ENCODE assay signal across 31 cellular contexts in genomic region chr1:207172321-207172720, GRCh38.
DNase-seq lines count a peak whose midpoint lies in the region; ATAC-seq and TF ChIP-seq lines count a peak whose summit lies in the region.
"Had no signal": no experiment of that assay in that cellular context is flagged by ENCODE, and none has a peak within 500 bp of the region (broad histone marks: within the 10 kb centered on the region; RNA-seq: fewer than 3 reads in every experiment).

No MANE protein-coding gene starts in this region.

- no peaks in the 10 kb centered on the region for H3K27me3 Mint-ChIP-seq in activated CD4-positive, alpha-beta memory T cell treated with anti-CD3 and anti-CD28 coated beads for 36 hours
- H3K27me3 Mint-ChIP-seq: activated CD8-positive, alpha-beta T cell treated with anti-CD3 and anti-CD28 coated beads for 36 hours had no signal

- H3K4me1 ChIP-seq in OCI-LY3 (ENCODE audit: low read length) (peaks cover 32% of the 10 kb centered on the region), left lung (peaks cover 0 to 9% of the 10 kb centered on the region in 2 donors)
- H3K4me1 ChIP-seq: body of pancreas, esophagus squamous epithelium, foreskin keratinocyte had no signal

- H3K27me3 ChIP-seq in OCI-LY3 (ENCODE audit: low read depth, low read length) (no peaks in the 10 kb centered on the region), left lung (no peaks in the 10 kb centered on the region)
- H3K27me3 ChIP-seq: body of pancreas, dorsolateral prefrontal cortex, esophagus squamous epithelium, foreskin keratinocyte had no signal

- no peak overlapping the region for H2AFZ ChIP-seq in OCI-LY3 (ENCODE audit: low read depth, low read length)

- no peaks in the 10 kb centered on the region for H4K20me1 ChIP-seq in OCI-LY3 (ENCODE audit: insufficient read depth, low read length)

- H3K79me2 ChIP-seq in OCI-LY3 (ENCODE audit: low read length): no peaks in the 10 kb centered on the region

- H3K4me3 ChIP-seq in OCI-LY3 (ENCODE audit: low read length) (peak overlapping the region; percentile 27), left lung (no peak overlapping the region)
- H3K4me3 ChIP-seq: body of pancreas, dorsolateral prefrontal cortex, esophagus squamous epithelium had no signal

- H3K9me3 ChIP-seq in OCI-LY3 (ENCODE audit: insufficient read depth, low read length) (no peaks in the 10 kb centered on the region), left lung (no peaks in the 10 kb centered on the region)
- H3K9me3 ChIP-seq: body of pancreas, esophagus squamous epithelium had no signal

- ATAC-seq in left lung (peak; percentile 36), GM18505 (IDR thresholded peaks at IDR 0.05; ENCODE audit: unreplicated experiment) (no peak)
- ATAC-seq: activated CD8-positive, alpha-beta T cell treated with anti-CD3 and anti-CD28 coated beads for 36 hours; activated T-helper 17 cell treated with anti-CD3 and anti-CD28 coated beads, Interleukin-2, amount 50 U/mL, for 72 hours; body of pancreas; foreskin keratinocyte; left ventricle myocardium superior; natural killer cell; Panc1 had no signal

- no peak for TF ChIP-seq CTCF in OCI-LY3 (IDR thresholded peaks at IDR 0.05; ENCODE audit: low read depth, low read length)
- no peak for TF ChIP-seq CTCF in left lung (IDR thresholded peaks at IDR 0.05)

- no peaks in the 10 kb centered on the region for H3K4me1 Mint-ChIP-seq in activated CD4-positive, alpha-beta memory T cell treated with anti-CD3 and anti-CD28 coated beads for 36 hours (ENCODE audit: low read depth)
- H3K4me1 Mint-ChIP-seq: activated T-helper 17 cell treated with anti-CD3 and anti-CD28 coated beads, Interleukin-2, amount 50 U/mL, for 72 hours; H9; natural killer cell had no signal

- POLR2A ChIA-PET in activated CD4-positive, alpha-beta memory T cell treated with anti-CD3 and anti-CD28 coated beads for 36 hours (lab: Charles Lee): no interaction called here

- no peak for TF ChIP-seq POLR2A in GM18505 (IDR thresholded peaks at IDR 0.05; ENCODE audit: borderline replicate concordance, extremely low read depth, insufficient read depth, insufficient read length)

- peaks cover 3% of the 10 kb centered on the region for H3K9me3 Mint-ChIP-seq in activated CD4-positive, alpha-beta memory T cell treated with anti-CD3 and anti-CD28 coated beads for 36 hours
- H3K9me3 Mint-ChIP-seq: activated T-helper 17 cell treated with anti-CD3 and anti-CD28 coated beads, Interleukin-2, amount 50 U/mL, for 72 hours; natural killer cell had no signal

- intact Hi-C loops in left lung (cut with DNase I): no loop called here
- intact Hi-C loops in activated CD4-positive, alpha-beta memory T cell treated with anti-CD3 and anti-CD28 coated beads for 36 hours (cut with micrococcal nuclease): loop anchor here (5.0 kb wide), 1 partner anchor 235 kb away; no protein-coding TSS in a partner anchor

- no peak overlapping the region for H3K4me3 Mint-ChIP-seq in activated CD4-positive, alpha-beta memory T cell treated with anti-CD3 and anti-CD28 coated beads for 36 hours
- H3K4me3 Mint-ChIP-seq: activated CD8-positive, alpha-beta T cell treated with anti-CD3 and anti-CD28 coated beads for 36 hours; activated naive CD4-positive, alpha-beta T cell treated with anti-CD3 and anti-CD28 coated beads, Interleukin-2, amount 10 ng/mL, durations not matched to agents 7 days and 5 days; activated T-helper 17 cell treated with anti-CD3 and anti-CD28 coated beads, Interleukin-2, amount 50 U/mL, for 72 hours; H9; natural killer cell had no signal

- H3K27ac ChIP-seq in OCI-LY3 (ENCODE audit: low read length) (no peak overlapping the region), left lung (peak overlapping the region in 1 of 2 donors; percentile 59)
- H3K27ac ChIP-seq: body of pancreas, C4-2B, dorsolateral prefrontal cortex, foreskin keratinocyte had no signal

- no peak overlapping the region for H3K27ac Mint-ChIP-seq in activated CD4-positive, alpha-beta memory T cell treated with anti-CD3 and anti-CD28 coated beads for 36 hours
- H3K27ac Mint-ChIP-seq: activated CD8-positive, alpha-beta T cell treated with anti-CD3 and anti-CD28 coated beads for 36 hours; activated naive CD4-positive, alpha-beta T cell treated with anti-CD3 and anti-CD28 coated beads, Interleukin-2, amount 10 ng/mL, durations not matched to agents 7 days and 5 days; activated T-helper 17 cell treated with anti-CD3 and anti-CD28 coated beads, Interleukin-2, amount 50 U/mL, for 72 hours; H9; natural killer cell had no signal

- H3K36me3 ChIP-seq in OCI-LY3 (replicated peaks; ENCODE audit: low read depth, low read length) (no peaks in the 10 kb centered on the region), left lung (no peaks in the 10 kb centered on the region)
- H3K36me3 ChIP-seq: esophagus squamous epithelium had no signal

- no peaks in the 10 kb centered on the region for H3K36me3 Mint-ChIP-seq in activated CD4-positive, alpha-beta memory T cell treated with anti-CD3 and anti-CD28 coated beads for 36 hours
- H3K36me3 Mint-ChIP-seq: activated naive CD4-positive, alpha-beta T cell treated with anti-CD3 and anti-CD28 coated beads, Interleukin-2, amount 10 ng/mL, durations not matched to agents 7 days and 5 days; natural killer cell had no signal

- no peak overlapping the region for H3K9ac ChIP-seq in OCI-LY3 (ENCODE audit: low read length)

- peak overlapping the region; percentile 60 for H3K4me2 ChIP-seq in OCI-LY3 (ENCODE audit: low read length)

- CTCF ChIA-PET in activated CD4-positive, alpha-beta memory T cell treated with anti-CD3 and anti-CD28 coated beads for 36 hours (lab: Charles Lee): no interaction called here

- DNase-seq in NCI-H345 treated with DMSO at 0.1 percent for 48 hours (lab: John Stamatoyannopoulos, UW; ENCODE audit: unreplicated experiment) (peak; percentile 3), NCI-H345 (lab: John Stamatoyannopoulos, UW) (no peak), left lung (no peak), medulla oblongata (ENCODE audit: extremely low spot score) (no peak), midbrain (lab: John Stamatoyannopoulos, UW) (no peak)
- DNase-seq in activated CD4-positive, alpha-beta memory T cell treated with anti-CD3 and anti-CD28 coated beads for 36 hours: no peak
- DNase-seq: activated CD4-positive, CD25-positive, alpha-beta regulatory T cell treated with anti-CD3 and anti-CD28 coated beads, Interleukin-2, amount 50 U/mL, for 72 hours; activated CD8-positive, alpha-beta T cell treated with anti-CD3 and anti-CD28 coated beads for 36 hours; activated naive CD4-positive, alpha-beta T cell treated with anti-CD3 and anti-CD28 coated beads, Interleukin-2, amount 10 ng/mL, durations not matched to agents 7 days and 5 days; dorsolateral prefrontal cortex; esophagus squamous epithelium; foreskin keratinocyte; H9; head of caudate nucleus; islet precursor cell; KG1; left ventricle myocardium superior; natural killer cell; NCI-H2081 treated with DMSO at 0.1 percent for 48 hours; NCI-H226; occipital lobe; Right ventricle myocardium superior; stimulated activated CD4-positive, alpha-beta T cell treated with anti-CD3 and anti-CD28 coated beads, Interleukin-15, amount 100 ng/mL, for 24 hours; stimulated activated CD4-positive, alpha-beta T cell treated with anti-CD3 and anti-CD28 coated beads, Interleukin-4, amount 100 ng/mL, for 4 hours; T-helper 2 cell had no signal
